ENCODE assay signal across 8 cellular contexts in genomic region chr21:38804617-38805281, GRCh38. TPM values are rescaled to one million over a fixed set of nuclear protein-coding genes. Genes with fewer than 3 reads are reported as not detected.
A peak's percentile ranks its signal among the peaks of the same experiment; 100 is the strongest.
DNase-seq lines count a peak whose midpoint lies in the region; TF ChIP-seq lines count a peak whose summit lies in the region.

No MANE protein-coding gene starts in this region.

- peak overlapping the region; percentile 86 for H3K4me3 ChIP-seq in astrocyte of the cerebellum (ENCODE audit: low read depth, low read length)

- TF ChIP-seq CTCF in astrocyte of the cerebellum (IDR thresholded peaks at IDR 0.05; ENCODE audit: low read depth, low read length, missing control alignments) = peak; percentile 55

- in situ Hi-C loops in astrocyte of the cerebellum (cut with HindIII; ENCODE audit: low sequenced_read_pairs) = no loop called here

- DNase-seq in activated naive CD4-positive, alpha-beta T cell treated with Interleukin-2 at 50 U/mL for 16 hours = peak; percentile 45
- no peak for DNase-seq in activated naive CD4-positive, alpha-beta T cell (lab: John Stamatoyannopoulos, UW)
- DNase-seq in HK-2 (ENCODE audit: unreplicated experiment) = peak; percentile 65
- peak; percentile 66 for DNase-seq in RPMI7951 (ENCODE audit: low read depth)
- DNase-seq in astrocyte of the cerebellum (ENCODE audit: low read depth) = no peak
- DNase-seq in hippocampal formation (lab: John Stamatoyannopoulos, UW) = peak; percentile 31 to 43
- DNase-seq in putamen (ENCODE audit: low spot score) = peak; percentile 65
- DNase-seq in NCI-H1048 (lab: John Stamatoyannopoulos, UW) = no peak

RNA-seq across cellular contexts. Expression of gene ETS2, which starts 1.0 kb away (rescaled TPM):
- 16.0 and 16.1 TPM in 2 replicates for total RNA-seq in RPMI7951 (2014; rRNA removed; shearing (Covaris generic))

Comparison
In these comparisons a context has a peak if more than half of its experiments do, and no peak if none do; other contexts are left out.
1. DNase-seq: peak in activated naive CD4-positive, alpha-beta T cell treated with Interleukin-2 at 50 U/mL for 16 hours (single experiment), HK-2 (single experiment), RPMI7951 (single experiment), hippocampal formation (2 of 2) and putamen (single experiment); none in activated naive CD4-positive, alpha-beta T cell (0 of 4), astrocyte of the cerebellum (single experiment) and NCI-H1048 (single experiment).